8 cellular contexts compared by ENCODE assay signal in genomic region chr20:36861625-36861874, GRCh38. TPM values are rescaled to one million over a fixed set of nuclear protein-coding genes. Genes with fewer than 3 reads are reported as not detected.
A peak's percentile ranks its signal among the peaks of the same experiment; 100 is the strongest.
DNase-seq lines count a peak whose midpoint lies in the region; ATAC-seq and TF ChIP-seq lines count a peak whose summit lies in the region.

No MANE protein-coding gene starts in this region.

- H3K36me3 ChIP-seq in H7 (replicated peaks; ENCODE audit: control insufficient read depth, insufficient read depth, low read length) (peaks cover 3% of the 10 kb centered on the region), left ventricle myocardium inferior (no peaks in the 10 kb centered on the region)

- no peaks in the 10 kb centered on the region for H3K9me3 ChIP-seq in left ventricle myocardium inferior (replicated peaks)

- peak overlapping the region; percentile 95 for H3K27ac ChIP-seq in left ventricle myocardium inferior (replicated peaks)
- peak overlapping the region in 18 of 21 experiments; percentile 13 to 88 (median 78) for H3K27ac ChIP-seq in skin epidermis

- H3K4me3 ChIP-seq in H7 (ENCODE audit: insufficient read depth, low read depth, low read length), result peak overlapping the region; percentile 66; the same call in 1 of the 2 replicates
- peak overlapping the region; percentile 69 for H3K4me3 ChIP-seq in WI38 (ENCODE audit: low read depth, low read length)
- peak overlapping the region; percentile 77 for H3K4me3 ChIP-seq in left ventricle myocardium inferior
- peak overlapping the region; percentile 41 to 69 (median 52) for H3K4me3 ChIP-seq in skin epidermis

- TF ChIP-seq CTCF in WI38 (IDR thresholded peaks at IDR 0.05; ENCODE audit: low read depth, low read length) (no peak), left ventricle myocardium inferior (IDR thresholded peaks at IDR 0.05; ENCODE audit: borderline replicate concordance) (peak; percentile 8)

- ATAC-seq in HG02870 (IDR thresholded peaks at IDR 0.05; ENCODE audit: unreplicated experiment) (no peak), GM21381 (IDR thresholded peaks at IDR 0.05; ENCODE audit: unreplicated experiment) (no peak)
- ATAC-seq in stimulated activated naive CD8-positive, alpha-beta T cell treated with anti-CD3 and anti-CD28 coated beads, Interleukin-15, Interleukin-2, amounts not matched to agents 100 U/mL and 50 U/mL, for 24 hours, result no peak

- peaks cover 8% of the 10 kb centered on the region; the same call in 1 of the 2 replicates for H3K27me3 ChIP-seq in H7 (ENCODE audit: control insufficient read depth, insufficient read depth, low read length)
- H3K27me3 ChIP-seq in left ventricle myocardium inferior (ENCODE audit: low read depth), result no peaks in the 10 kb centered on the region

- H3K4me1 ChIP-seq in left ventricle myocardium inferior, result peaks cover 76% of the 10 kb centered on the region

- intact Hi-C loops in left ventricle myocardium inferior (cut with micrococcal nuclease), result no loop called here

- DNase-seq in H7 (no peak), left ventricle myocardium inferior (peak; percentile 56), CD1c-positive myeloid dendritic cell (ENCODE audit: extremely low spot score) (no peak)
- DNase-seq in stimulated activated naive CD8-positive, alpha-beta T cell treated with anti-CD3 and anti-CD28 coated beads, Interleukin-15, Interleukin-2, amounts not matched to agents 100 U/mL and 50 U/mL, for 24 hours, result no peak

RNA-seq across cellular contexts. Expression of gene TLDC2, which starts 14.4 kb away (rescaled TPM):
- total RNA-seq in H7 (2014; rRNA removed; shearing (Covaris generic)), result 0.31 and 0.44 TPM in 2 replicates
- total RNA-seq in left ventricle myocardium inferior, result not detected
